Comparison of ENCODE assay signal across 9 cellular contexts in genomic region chr12:9935026-9935425, GRCh38. TPM values are rescaled to one million over a fixed set of nuclear protein-coding genes. Genes with fewer than 3 reads are reported as not detected.
"Had no signal": no experiment of that assay in that cellular context is flagged by ENCODE, and none has a peak within 500 bp of the region (broad histone marks: within the 10 kb centered on the region; RNA-seq: fewer than 3 reads in every experiment).

No MANE protein-coding gene starts in this region.

- DNase-seq: H9, HCEC 1CT had no signal

- H3K4me3 ChIP-seq: GM23338 had no signal

- H2AFZ ChIP-seq: GM23338 had no signal

- H3K27ac ChIP-seq: HL-60 had no signal

- ATAC-seq: GM23338, HepG2 had no signal

- H3K4me2 ChIP-seq: GM23338 had no signal

- H3K9me3 Mint-ChIP-seq: GM23338, H9, IgD-negative memory B cell had no signal

- H3K27ac Mint-ChIP-seq: GM23338, H9, IgD-negative memory B cell had no signal

- H3K36me3 Mint-ChIP-seq: IgD-negative memory B cell had no signal

- FAIRE-seq: H1, H54, HepG2 had no signal

- H3K4me3 Mint-ChIP-seq: GM23338, H9, IgD-negative memory B cell had no signal

- H3K4me1 Mint-ChIP-seq: GM23338, H9 had no signal

RNA-seq across cellular contexts. Expression of gene CLEC2A, which starts 2.9 kb away (rescaled TPM):
- total RNA-seq: GM23338, HepG2, HT1080 had no signal
- polyA plus RNA-seq: GM23338, HepG2, IgD-negative memory B cell had no signal

RNA-seq across cellular contexts. Expression of gene CLEC12A, which starts 36.2 kb away (rescaled TPM):
- total RNA-seq: GM23338, H1, H9, HepG2, HT1080 had no signal
- polyA plus RNA-seq: GM23338, H1, HepG2 had no signal

RNA-seq across cellular contexts. Expression of gene KLRF2, which starts 53.7 kb away (rescaled TPM):
- total RNA-seq: GM23338, H1, H9, HepG2, HT1080 had no signal
- polyA plus RNA-seq: GM23338, H1, HepG2, IgD-negative memory B cell had no signal
